In the genomic region with DNA sequence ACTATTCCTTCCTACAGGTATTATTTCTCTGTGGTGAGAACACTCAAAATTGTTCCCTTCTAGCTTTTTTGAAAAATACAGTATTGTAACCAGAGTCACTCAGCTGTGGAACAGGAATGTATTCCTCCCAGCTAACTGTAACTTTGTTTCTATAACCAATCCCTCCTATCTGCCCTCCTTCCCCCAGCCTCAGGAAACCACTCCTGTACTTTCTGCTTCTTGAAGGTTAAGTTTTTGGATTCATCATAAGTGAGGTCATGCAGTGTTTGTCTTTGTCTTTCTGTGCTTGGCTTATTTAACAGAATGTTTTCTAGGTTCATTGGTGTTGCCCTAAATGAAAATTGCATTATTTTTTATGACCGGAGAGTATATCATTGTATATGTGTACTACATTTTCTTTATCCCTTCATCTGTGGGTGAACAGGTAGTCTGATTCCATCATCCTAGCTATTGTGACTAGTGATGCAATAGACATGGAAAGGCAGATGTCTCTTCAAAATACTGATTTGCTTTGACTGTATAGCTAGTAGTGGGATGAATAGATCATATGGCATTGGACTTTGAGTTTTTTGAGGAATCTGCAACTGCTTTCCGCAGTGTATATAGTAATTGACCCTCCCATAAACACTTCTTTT, we compare ENCODE assay signal across 12 cellular contexts.
DNase-seq lines count a peak whose midpoint lies in the region; ATAC-seq, FAIRE-seq and TF ChIP-seq lines count a peak whose summit lies in the region.
"Had no signal": no experiment of that assay in that cellular context is flagged by ENCODE, and none has a peak within 500 bp of the region (broad histone marks: within the 10 kb centered on the region; RNA-seq: fewer than 3 reads in every experiment).

No MANE protein-coding gene starts in this region.

- intact Hi-C loops in naive thymus-derived CD4-positive, alpha-beta T cell (cut with micrococcal nuclease): no loop called here
- intact Hi-C loops in posterior cingulate gyrus (cut with DNase I): no loop called here

- CTCF ChIA-PET in HEK293 (lab: Yijun Ruan, JAX): interaction anchor here (0.7 to 1.7 kb wide), 8 partner anchors 11 to 880 kb away, joined by 3 to 9 read pairs (median 6); no protein-coding TSS in a partner anchor
- CTCF ChIA-PET in naive thymus-derived CD4-positive, alpha-beta T cell (lab: Charles Lee): no interaction called here

- no peaks in the 10 kb centered on the region for H3K27me3 Mint-ChIP-seq in astrocyte (ENCODE audit: low read depth, unreplicated experiment)
- H3K27me3 Mint-ChIP-seq in naive thymus-derived CD4-positive, alpha-beta T cell: no peaks in the 10 kb centered on the region

- FAIRE-seq in astrocyte (lab: Jason Lieb, UNC): no peak
- FAIRE-seq: pancreas had no signal

- peaks cover 81% of the 10 kb centered on the region for H3K79me2 ChIP-seq in astrocyte (ENCODE audit: insufficient read depth, low read length)

- H3K4me2 ChIP-seq in BLaER1 (peak overlapping the region; percentile 96), astrocyte (ENCODE audit: low read length) (peak overlapping the region; percentile 17)

- H3K9me3 ChIP-seq in BLaER1: no peaks in the 10 kb centered on the region
- no peaks in the 10 kb centered on the region for H3K9me3 ChIP-seq in HEK293 (ENCODE audit: control insufficient read depth, insufficient read depth, low read depth, low read length)
- no peaks in the 10 kb centered on the region for H3K9me3 ChIP-seq in astrocyte (ENCODE audit: insufficient read depth, low read depth, low read length)
- H3K9me3 ChIP-seq in naive thymus-derived CD4-positive, alpha-beta T cell (ENCODE audit: control insufficient read depth in 2 of 3, low read length in 3 of 3): no peaks in the 10 kb centered on the region
- H3K9me3 ChIP-seq: body of pancreas, pancreas had no signal

- H3K9me3 Mint-ChIP-seq in astrocyte (ENCODE audit: unreplicated experiment): no peaks in the 10 kb centered on the region
- H3K9me3 Mint-ChIP-seq in naive thymus-derived CD4-positive, alpha-beta T cell: peaks cover 0 to 2% (median 0%) of the 10 kb centered on the region in 11 donors

- H3K36me3 ChIP-seq in BLaER1: peaks cover 54% of the 10 kb centered on the region
- H3K36me3 ChIP-seq in HEK293 (ENCODE audit: control insufficient read depth in 2 of 2, insufficient read depth in 1 of 2, low read length in 2 of 2): peaks cover 10 to 34% of the 10 kb centered on the region in 2 experiments; a peak in 2 of 3 replicates
- peaks cover 4% of the 10 kb centered on the region for H3K36me3 ChIP-seq in astrocyte (ENCODE audit: insufficient read depth, low read length)
- H3K36me3 ChIP-seq in naive thymus-derived CD4-positive, alpha-beta T cell (ENCODE audit: control insufficient read depth in 2 of 3, insufficient read depth in 3 of 3, low read length in 3 of 3): peaks cover 0 to 23% (median 0%) of the 10 kb centered on the region in 3 experiments

- H3K4me1 ChIP-seq in BLaER1: peaks cover 52% of the 10 kb centered on the region
- H3K4me1 ChIP-seq in HEK293 (ENCODE audit: control insufficient read depth, insufficient read depth, low read length): peaks cover 4% of the 10 kb centered on the region
- H3K4me1 ChIP-seq in astrocyte (ENCODE audit: insufficient read depth, low read length): peaks cover 5% of the 10 kb centered on the region
- H3K4me1 ChIP-seq in naive thymus-derived CD4-positive, alpha-beta T cell (ENCODE audit: control insufficient read depth in 2 of 2, insufficient read depth in 2 of 2, low read length in 2 of 2): peaks cover 11 to 33% of the 10 kb centered on the region in 2 donors

- POLR2A ChIA-PET in HEK293 (lab: Yijun Ruan, JAX): no interaction called here
- POLR2A ChIA-PET in naive thymus-derived CD4-positive, alpha-beta T cell (lab: Charles Lee): interaction anchor here (0.6 kb wide), 1 partner anchor 229 kb away, joined by 3 read pairs; no protein-coding TSS in a partner anchor

- peak overlapping the region; percentile 6 for H3K27ac Mint-ChIP-seq in astrocyte (ENCODE audit: unreplicated experiment)
- peak overlapping the region in 6 of 9 donors; percentile 2 to 73 (median 56) for H3K27ac Mint-ChIP-seq in naive thymus-derived CD4-positive, alpha-beta T cell

- H3K4me3 ChIP-seq in BLaER1: no peak overlapping the region
- H3K4me3 ChIP-seq in HEK293 (ENCODE audit: low read depth, low read length): no peak overlapping the region
- no peak overlapping the region for H3K4me3 ChIP-seq in astrocyte (ENCODE audit: insufficient read depth, low read depth, low read length)
- H3K4me3 ChIP-seq in naive thymus-derived CD4-positive, alpha-beta T cell (ENCODE audit: low read length): no peak overlapping the region
- H3K4me3 ChIP-seq: body of pancreas, lung, pancreas had no signal

- no peak overlapping the region for H2AFZ ChIP-seq in astrocyte (ENCODE audit: low read depth, low read length)

- H3K4me1 Mint-ChIP-seq in astrocyte (ENCODE audit: low read depth, unreplicated experiment): peaks cover 32% of the 10 kb centered on the region
- H3K4me1 Mint-ChIP-seq in naive thymus-derived CD4-positive, alpha-beta T cell: peaks cover 41 to 68% (median 56%) of the 10 kb centered on the region in 7 donors

- H3K27ac ChIP-seq in BLaER1 (no peak overlapping the region), HEK293 (ENCODE audit: extremely low read depth, low read depth, low read length) (no peak overlapping the region), astrocyte (ENCODE audit: low read depth, low read length) (no peak overlapping the region)
- H3K27ac ChIP-seq in naive thymus-derived CD4-positive, alpha-beta T cell (ENCODE audit: low read depth, low read length): no peak overlapping the region
- H3K27ac ChIP-seq: body of pancreas, epithelial cell of prostate, pancreas had no signal

- TF ChIP-seq CTCF in HEK293 (tag by site-specific recombination; IDR thresholded peaks at IDR 0.05): no peak
- TF ChIP-seq CTCF in astrocyte (IDR thresholded peaks at IDR 0.05; ENCODE audit: insufficient read depth, low read depth, low read length): no peak

- peaks cover 82% of the 10 kb centered on the region for H4K20me1 ChIP-seq in BLaER1
- H4K20me1 ChIP-seq in astrocyte (ENCODE audit: insufficient read depth, low read length): peaks cover 68% of the 10 kb centered on the region

- H3K36me3 Mint-ChIP-seq in astrocyte (ENCODE audit: low read depth, unreplicated experiment): peaks cover 4% of the 10 kb centered on the region
- peaks cover 0 to 19% (median 14%) of the 10 kb centered on the region in 5 donors for H3K36me3 Mint-ChIP-seq in naive thymus-derived CD4-positive, alpha-beta T cell

- no peak for ATAC-seq in naive thymus-derived CD4-positive, alpha-beta T cell
- ATAC-seq in GM18511 (IDR thresholded peaks at IDR 0.05; ENCODE audit: unreplicated experiment) (no peak), GM21360 (IDR thresholded peaks at IDR 0.05; ENCODE audit: unreplicated experiment) (no peak)
- ATAC-seq: body of pancreas, pancreas had no signal

- H3K27me3 ChIP-seq in BLaER1 (no peaks in the 10 kb centered on the region), astrocyte (ENCODE audit: insufficient read depth, low read length) (no peaks in the 10 kb centered on the region)
- no peaks in the 10 kb centered on the region for H3K27me3 ChIP-seq in naive thymus-derived CD4-positive, alpha-beta T cell (ENCODE audit: control insufficient read depth in 2 of 2, insufficient read depth in 2 of 2, low read length in 2 of 2)
- H3K27me3 ChIP-seq: body of pancreas, pancreas had no signal

- peak overlapping the region; percentile 2 for H3K4me3 Mint-ChIP-seq in astrocyte (ENCODE audit: unreplicated experiment)
- peak overlapping the region in 9 of 10 donors; percentile 1 to 52 (median 32) for H3K4me3 Mint-ChIP-seq in naive thymus-derived CD4-positive, alpha-beta T cell

- H3K9ac ChIP-seq in BLaER1 (peak overlapping the region; percentile 63), astrocyte (ENCODE audit: low read length) (peak overlapping the region; percentile 2)

- DNase-seq in astrocyte (ENCODE audit: low read depth) (peak; percentile 16), posterior cingulate gyrus (no peak), NCI-H748 (lab: John Stamatoyannopoulos, UW; ENCODE audit: unreplicated experiment) (no peak)
- no peak for DNase-seq in naive thymus-derived CD4-positive, alpha-beta T cell
- DNase-seq: body of pancreas, pancreas had no signal

TF ChIP-seq in HEK293, 187 proteins besides CTCF, POLR2A, EP300 and RAD21 (continues in another document):
- TF ChIP-seq, protein P1, sequence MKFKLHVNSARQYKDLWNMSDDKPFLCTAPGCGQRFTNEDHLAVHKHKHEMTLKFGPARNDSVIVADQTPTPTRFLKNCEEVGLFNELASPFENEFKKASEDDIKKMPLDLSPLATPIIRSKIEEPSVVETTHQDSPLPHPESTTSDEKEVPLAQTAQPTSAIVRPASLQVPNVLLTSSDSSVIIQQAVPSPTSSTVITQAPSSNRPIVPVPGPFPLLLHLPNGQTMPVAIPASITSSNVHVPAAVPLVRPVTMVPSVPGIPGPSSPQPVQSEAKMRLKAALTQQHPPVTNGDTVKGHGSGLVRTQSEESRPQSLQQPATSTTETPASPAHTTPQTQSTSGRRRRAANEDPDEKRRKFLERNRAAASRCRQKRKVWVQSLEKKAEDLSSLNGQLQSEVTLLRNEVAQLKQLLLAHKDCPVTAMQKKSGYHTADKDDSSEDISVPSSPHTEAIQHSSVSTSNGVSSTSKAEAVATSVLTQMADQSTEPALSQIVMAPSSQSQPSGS (tag by site-specific recombination; IDR thresholded peaks at IDR 0.05; ENCODE audit: low read depth): peak; percentile 32; the same call in 1 of the 2 replicates
- TF ChIP-seq ZNF629 (tag by site-specific recombination; IDR thresholded peaks at IDR 0.05): peak; percentile 71
- no peak for TF ChIP-seq ZNF560 (tag by site-specific recombination; IDR thresholded peaks at IDR 0.05; ENCODE audit: borderline replicate concordance)
- TF ChIP-seq ZBTB17 (tag by site-specific recombination; IDR thresholded peaks at IDR 0.05): peak; percentile 52
- TF ChIP-seq ZBTB21 (tag by site-specific recombination; IDR thresholded peaks at IDR 0.05): 0 out of 2 replicates have a peak, but pooled peaks have one; percentile 21
- no peak for TF ChIP-seq ZNF677 (tag by site-specific recombination; IDR thresholded peaks at IDR 0.05)
- TF ChIP-seq ZBTB7A (tag by site-specific recombination; IDR thresholded peaks at IDR 0.05; ENCODE audit: low read depth): no peak
- no peak for TF ChIP-seq ZNF530 (tag by site-specific recombination; IDR thresholded peaks at IDR 0.05; ENCODE audit: low read depth)
- TF ChIP-seq ZNF214 (tag by site-specific recombination; IDR thresholded peaks at IDR 0.05; ENCODE audit: borderline replicate concordance): no peak
- TF ChIP-seq ZNF366 (tag by site-specific recombination; conservative IDR thresholded peaks at IDR 0.05): peak; percentile 37; the same call in 1 of the 2 replicates
- peak; percentile 72 for TF ChIP-seq SCRT2 (tag by site-specific recombination; IDR thresholded peaks at IDR 0.05)
- no peak for TF ChIP-seq KLF9 (tag by site-specific recombination; IDR thresholded peaks at IDR 0.05; ENCODE audit: low read depth)
